Comparison of ENCODE assay signal across 9 cellular contexts in genomic region chr10:8034666-8035640, GRCh38. TPM values are rescaled to one million over a fixed set of nuclear protein-coding genes. Genes with fewer than 3 reads are reported as not detected.
DNase-seq lines count a peak whose midpoint lies in the region; ATAC-seq and TF ChIP-seq lines count a peak whose summit lies in the region.
"Had no signal": no experiment of that assay in that cellular context is flagged by ENCODE, and none has a peak within 500 bp of the region (broad histone marks: within the 10 kb centered on the region; RNA-seq: fewer than 3 reads in every experiment).

No MANE protein-coding gene starts in this region.

- peaks cover 25% of the 10 kb centered on the region for H3K4me1 Mint-ChIP-seq in activated T-cell treated with anti-CD3 and anti-CD28 coated beads, Interleukin-2, amount 50 U/mL, for 4 hours (ENCODE audit: low read depth)

- H3K9me3 ChIP-seq in heart left ventricle (no peaks in the 10 kb centered on the region), thoracic aorta (no peaks in the 10 kb centered on the region)

- WGBS in heart left ventricle, 4 donors = 4 to 8% (median 7%) methylated on average over 47 to 60 of the region's 60 CpGs

- peaks cover 72% of the 10 kb centered on the region for H3K27me3 Mint-ChIP-seq in activated T-cell treated with anti-CD3 and anti-CD28 coated beads, Interleukin-2, amount 50 U/mL, for 4 hours (ENCODE audit: low read depth)

- TF ChIP-seq CTCF in heart left ventricle (IDR thresholded peaks at IDR 0.05) = no peak
- no peak for TF ChIP-seq CTCF in thoracic aorta (IDR thresholded peaks at IDR 0.05)

- H3K36me3 ChIP-seq in heart left ventricle = no peaks in the 10 kb centered on the region
- no peaks in the 10 kb centered on the region for H3K36me3 ChIP-seq in thoracic aorta

- H3K36me3 Mint-ChIP-seq in activated T-cell treated with anti-CD3 and anti-CD28 coated beads, Interleukin-2, amount 50 U/mL, for 4 hours (ENCODE audit: insufficient read depth) = peaks cover 2% of the 10 kb centered on the region

- peaks cover 12% of the 10 kb centered on the region for H3K9me3 Mint-ChIP-seq in activated T-cell treated with anti-CD3 and anti-CD28 coated beads, Interleukin-2, amount 50 U/mL, for 4 hours

- H3K27ac ChIP-seq in heart left ventricle (no peak overlapping the region), thoracic aorta (no peak overlapping the region)

- DNase-seq in heart left ventricle = no peak
- no peak for DNase-seq in Right ventricle myocardium superior
- DNase-seq in activated T-cell treated with anti-CD3 and anti-CD28 coated beads, Interleukin-2, amount 50 U/mL, for 4 hours = no peak
- peak; percentile 22 for DNase-seq in iris pigment epithelial cell (ENCODE audit: low read depth)
- no peak for DNase-seq in thoracic aorta (ENCODE audit: low spot score)
- DNase-seq in Kasumi-1 (lab: John Stamatoyannopoulos, UW) = no peak
- DNase-seq: Calu3 had no signal

- ATAC-seq in heart left ventricle (peak in 1 of 4 donors; percentile 24), Right ventricle myocardium superior (ENCODE audit: poor library complexity) (no peak), thoracic aorta (ENCODE audit: insufficient number of reproducible peaks, low FRiP score, low read depth) (no peak), HG02970 (IDR thresholded peaks at IDR 0.05; ENCODE audit: low FRiP score, unreplicated experiment) (no peak), HG03108 (IDR thresholded peaks at IDR 0.05; ENCODE audit: unreplicated experiment) (no peak)
- peak in 1 of 2 donors; percentile 27 for ATAC-seq in activated T-cell treated with anti-CD3 and anti-CD28 coated beads, Interleukin-2, amount 50 U/mL, for 4 hours

- TF ChIP-seq POLR2A in heart left ventricle (IDR thresholded peaks at IDR 0.05) = no peak

- H3K4me3 Mint-ChIP-seq in activated T-cell treated with anti-CD3 and anti-CD28 coated beads, Interleukin-2, amount 50 U/mL, for 4 hours = peak overlapping the region; percentile 49

- intact Hi-C loops in heart left ventricle (cut with DNase I) = loop anchor here in 1 of 10 donors (10.0 kb wide), 1 partner anchor 1170 kb away; no protein-coding TSS in a partner anchor
- intact Hi-C loops in Right ventricle myocardium superior (cut with DNase I) = no loop called here

- H3K4me3 ChIP-seq in heart left ventricle (peak overlapping the region in 9 of 12 donors; percentile 6 to 26 (median 20)), thoracic aorta (peak overlapping the region; percentile 52)

- H3K27me3 ChIP-seq in heart left ventricle (peaks cover 54 to 100% (median 85%) of the 10 kb centered on the region in 9 donors), thoracic aorta (replicated peaks; ENCODE audit: insufficient read depth) (peaks cover 38% of the 10 kb centered on the region)

- H3K4me1 ChIP-seq in heart left ventricle (peaks cover 0 to 44% (median 16%) of the 10 kb centered on the region in 12 donors), thoracic aorta (ENCODE audit: control insufficient read depth in 1 of 2, low read depth in 2 of 2) (peaks cover 7 to 24% of the 10 kb centered on the region in 2 donors)

RNA-seq across cellular contexts. Expression of gene GATA3, which starts 19.5 kb away (rescaled TPM):
- 1 to 10 TPM in 7 of 9 donors, under 1 TPM in 2; 0.71 to 3.4 (median 1.4) TPM for total RNA-seq in heart left ventricle
- 1 to 10 TPM; 1.0 to 1.1 TPM for polyA plus RNA-seq in heart left ventricle
- total RNA-seq in Right ventricle myocardium superior = 0.83 TPM
- total RNA-seq in activated T-cell treated with anti-CD3 and anti-CD28 coated beads, Interleukin-2, amount 50 U/mL, for 4 hours = 10 to 100 TPM; 28.1 to 71.9 (median 42.1) TPM
- total RNA-seq in thoracic aorta = not detected

Comparison
In these comparisons a context has a peak if more than half of its experiments do, and no peak if none do; other contexts are left out.
1. RNA of gene GATA3, which starts 19.5 kb away (total RNA-seq): 28.1 to 71.9 TPM in activated T-cell treated with anti-CD3 and anti-CD28 coated beads, Interleukin-2, amount 50 U/mL, for 4 hours; 0.71 to 3.4 TPM in heart left ventricle, 0.83 TPM in Right ventricle myocardium superior (single experiment) and not detected in thoracic aorta; every median in the first group is over 4 times any median in the second.